ENCODE assay signal across 12 cellular contexts in the genomic region with DNA sequence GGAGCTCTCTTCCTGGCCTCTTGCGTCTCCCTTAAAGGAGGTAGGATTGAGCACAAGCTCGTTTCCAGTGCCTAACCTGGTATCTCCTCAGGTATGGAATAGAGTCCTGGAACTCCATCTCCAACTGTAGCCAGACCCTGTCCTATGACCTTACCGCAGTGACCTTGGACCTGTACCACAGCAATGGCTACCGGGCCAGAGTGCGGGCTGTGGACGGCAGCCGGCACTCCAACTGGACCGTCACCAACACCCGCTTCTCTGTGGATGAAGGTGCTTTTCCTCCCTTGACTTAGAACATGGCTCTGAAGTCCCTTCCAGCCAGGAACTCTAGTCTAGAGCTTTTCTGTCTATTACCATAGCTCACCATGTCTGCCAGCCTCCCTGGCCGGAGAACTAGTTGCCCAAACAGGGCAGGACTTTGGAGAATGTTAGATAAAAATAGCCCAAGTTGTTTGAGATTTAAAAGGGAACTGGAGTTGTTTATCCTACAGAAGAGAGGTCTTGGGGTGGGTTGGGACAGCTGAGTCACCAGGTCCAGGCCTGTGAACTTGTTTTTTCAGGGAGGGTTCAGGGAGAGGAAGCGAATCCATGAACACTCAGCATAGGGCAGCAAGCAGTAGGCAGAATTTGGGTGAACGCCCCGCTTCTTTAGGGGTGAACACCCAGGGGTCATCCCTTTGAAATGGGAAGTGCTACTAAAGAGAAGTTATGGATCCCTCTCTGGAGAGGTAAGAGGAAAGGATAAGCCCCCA. TPM values are rescaled to one million over a fixed set of nuclear protein-coding genes. Genes with fewer than 3 reads are reported as not detected.
DNase-seq lines count a peak whose midpoint lies in the region; ATAC-seq and TF ChIP-seq lines count a peak whose summit lies in the region.
"Had no signal": no experiment of that assay in that cellular context is flagged by ENCODE, and none has a peak within 500 bp of the region (broad histone marks: within the 10 kb centered on the region; RNA-seq: fewer than 3 reads in every experiment).

No MANE protein-coding gene starts in this region.

- H3K4me1 ChIP-seq in CD8-positive, alpha-beta memory T cell (ENCODE audit: insufficient read depth, low read length): peaks cover 80% of the 10 kb centered on the region
- peaks cover 0 to 15% (median 10%) of the 10 kb centered on the region in 4 donors for H3K4me1 ChIP-seq in sigmoid colon

- H3K27me3 ChIP-seq in CD8-positive, alpha-beta memory T cell (ENCODE audit: insufficient read depth, low read length, poor library complexity, severe bottlenecking): no peaks in the 10 kb centered on the region
- H3K27me3 ChIP-seq in sigmoid colon: no peaks in the 10 kb centered on the region

- TF ChIP-seq EP300 in sigmoid colon (IDR thresholded peaks at IDR 0.05): no peak

- peak overlapping the region; percentile 38 for H3K27ac ChIP-seq in CD8-positive, alpha-beta memory T cell (ENCODE audit: low read depth, low read length)
- peak overlapping the region; percentile 3 to 73 (median 64) for H3K27ac ChIP-seq in sigmoid colon

- no peak for DNase-seq in CD8-positive, alpha-beta memory T cell
- peak; percentile 8 for DNase-seq in activated CD4-positive, alpha-beta memory T cell treated with anti-CD3 and anti-CD28 coated beads for 36 hours
- DNase-seq in Right ventricle myocardium superior: no peak
- DNase-seq in sigmoid colon: peak; percentile 73
- DNase-seq in retina: no peak
- DNase-seq in LoVo (ENCODE audit: low spot score): no peak
- DNase-seq: cerebellar nuclear complex, midbrain, NCI-H526, SK-N-SH had no signal

- H3K4me1 Mint-ChIP-seq in CD8-positive, alpha-beta memory T cell: peaks cover 61 to 75% (median 66%) of the 10 kb centered on the region in 3 donors
- peaks cover 73% of the 10 kb centered on the region for H3K4me1 Mint-ChIP-seq in activated CD4-positive, alpha-beta memory T cell treated with anti-CD3 and anti-CD28 coated beads for 36 hours (ENCODE audit: low read depth)

- POLR2A ChIA-PET in CD8-positive, alpha-beta memory T cell (lab: Charles Lee): interaction anchor here (0.6 to 6.5 kb wide), 7 partner anchors 9 to 71 kb away, joined by 3 to 114 read pairs (median 31); no protein-coding TSS in a partner anchor
- POLR2A ChIA-PET in activated CD4-positive, alpha-beta memory T cell treated with anti-CD3 and anti-CD28 coated beads for 36 hours (lab: Charles Lee): interaction anchor here (4.3 to 7.7 kb wide), 3 partner anchors 10 to 62 kb away, joined by 34 to 265 read pairs (median 38); no protein-coding TSS in a partner anchor

- peak overlapping the region; percentile 90 to 97 (median 93) for H3K4me3 Mint-ChIP-seq in CD8-positive, alpha-beta memory T cell
- H3K4me3 Mint-ChIP-seq in activated CD4-positive, alpha-beta memory T cell treated with anti-CD3 and anti-CD28 coated beads for 36 hours: peak overlapping the region; percentile 82

- ATAC-seq in Right ventricle myocardium superior (ENCODE audit: poor library complexity) (peak; percentile 30), HG03565 (IDR thresholded peaks at IDR 0.05; ENCODE audit: unreplicated experiment) (no peak)

- H3K36me3 ChIP-seq in CD8-positive, alpha-beta memory T cell (ENCODE audit: insufficient read depth, low read length): peaks cover 71% of the 10 kb centered on the region
- H3K36me3 ChIP-seq in sigmoid colon: no peaks in the 10 kb centered on the region

- TF ChIP-seq CTCF in sigmoid colon (IDR thresholded peaks at IDR 0.05): no peak

- TF ChIP-seq POLR2A in sigmoid colon (IDR thresholded peaks at IDR 0.05): no peak

- peaks cover 56 to 92% (median 62%) of the 10 kb centered on the region in 3 donors for H3K36me3 Mint-ChIP-seq in CD8-positive, alpha-beta memory T cell
- H3K36me3 Mint-ChIP-seq in activated CD4-positive, alpha-beta memory T cell treated with anti-CD3 and anti-CD28 coated beads for 36 hours: peaks cover 91% of the 10 kb centered on the region

- intact Hi-C loops in activated CD4-positive, alpha-beta memory T cell treated with anti-CD3 and anti-CD28 coated beads for 36 hours (cut with micrococcal nuclease): loop anchor here (5.0 kb wide), 3 partner anchors 172 to 757 kb away; a partner anchor contains a TSS
- intact Hi-C loops in Right ventricle myocardium superior (cut with DNase I): loop anchor here (5.0 kb wide), 1 partner anchor 158 kb away; no protein-coding TSS in a partner anchor
- intact Hi-C loops in sigmoid colon (cut with DNase I): no loop called here

- no peaks in the 10 kb centered on the region for H3K9me3 ChIP-seq in CD8-positive, alpha-beta memory T cell (ENCODE audit: low read length)
- no peaks in the 10 kb centered on the region for H3K9me3 ChIP-seq in sigmoid colon
- H3K9me3 ChIP-seq: SK-N-SH had no signal

- H3K9me3 Mint-ChIP-seq in CD8-positive, alpha-beta memory T cell: no peaks in the 10 kb centered on the region
- H3K9me3 Mint-ChIP-seq in activated CD4-positive, alpha-beta memory T cell treated with anti-CD3 and anti-CD28 coated beads for 36 hours: no peaks in the 10 kb centered on the region

- no peaks in the 10 kb centered on the region for H3K27me3 Mint-ChIP-seq in CD8-positive, alpha-beta memory T cell
- no peaks in the 10 kb centered on the region for H3K27me3 Mint-ChIP-seq in activated CD4-positive, alpha-beta memory T cell treated with anti-CD3 and anti-CD28 coated beads for 36 hours

- 89 to 92% methylated on average over 13 of the region's 13 CpGs for WGBS in sigmoid colon, 2 donors

- CTCF ChIA-PET in CD8-positive, alpha-beta memory T cell (lab: Charles Lee): interaction anchor here (0.7 to 20.0 kb wide), 9 partner anchors 10 to 145 kb away, joined by 3 to 296 read pairs (median 5); no protein-coding TSS in a partner anchor
- CTCF ChIA-PET in activated CD4-positive, alpha-beta memory T cell treated with anti-CD3 and anti-CD28 coated beads for 36 hours (lab: Charles Lee): interaction anchor here (1.0 to 9.0 kb wide), 5 partner anchors 12 to 145 kb away, joined by 3 to 92 read pairs (median 45); no protein-coding TSS in a partner anchor

- peak overlapping the region; percentile 100 for H3K4me3 ChIP-seq in CD8-positive, alpha-beta memory T cell (ENCODE audit: low read length)
- peak overlapping the region in 3 of 4 donors; percentile 48 to 56 (median 55) for H3K4me3 ChIP-seq in sigmoid colon

- peak overlapping the region; percentile 78 to 99 (median 91) for H3K27ac Mint-ChIP-seq in CD8-positive, alpha-beta memory T cell
- H3K27ac Mint-ChIP-seq in activated CD4-positive, alpha-beta memory T cell treated with anti-CD3 and anti-CD28 coated beads for 36 hours: peak overlapping the region; percentile 97

RNA-seq across cellular contexts. Expression of a gene that starts 3.3 kb away (rescaled TPM):
- total RNA-seq in CD8-positive, alpha-beta memory T cell: 100 to 1,000 TPM; 120 to 122 TPM
- 659 TPM for polyA plus RNA-seq in CD8-positive, alpha-beta memory T cell
- 100 to 1,000 TPM; 114 to 117 TPM for total RNA-seq in activated CD4-positive, alpha-beta memory T cell treated with anti-CD3 and anti-CD28 coated beads for 36 hours
- total RNA-seq in Right ventricle myocardium superior (6.2 TPM), sigmoid colon (10 to 100 TPM; 13.0 to 29.6 (median 15.3) TPM)
- polyA plus RNA-seq in sigmoid colon: 10 to 100 TPM in 1 of 3 donors, 1 to 10 TPM in 2; 4.2 to 27.1 (median 6.7) TPM
- total RNA-seq: MCF 10A had no signal
- polyA plus RNA-seq: SK-N-SH had no signal

Comparison
In these comparisons a context has a peak if more than half of its experiments do, and no peak if none do; other contexts are left out.
1. DNase-seq: peak in activated CD4-positive, alpha-beta memory T cell treated with anti-CD3 and anti-CD28 coated beads for 36 hours (single experiment) and sigmoid colon (single experiment); none in CD8-positive, alpha-beta memory T cell (0 of 5), Right ventricle myocardium superior (single experiment), retina (single experiment) and LoVo (single experiment).